Comparison of ENCODE assay signal across 22 cellular contexts in the genomic region with DNA sequence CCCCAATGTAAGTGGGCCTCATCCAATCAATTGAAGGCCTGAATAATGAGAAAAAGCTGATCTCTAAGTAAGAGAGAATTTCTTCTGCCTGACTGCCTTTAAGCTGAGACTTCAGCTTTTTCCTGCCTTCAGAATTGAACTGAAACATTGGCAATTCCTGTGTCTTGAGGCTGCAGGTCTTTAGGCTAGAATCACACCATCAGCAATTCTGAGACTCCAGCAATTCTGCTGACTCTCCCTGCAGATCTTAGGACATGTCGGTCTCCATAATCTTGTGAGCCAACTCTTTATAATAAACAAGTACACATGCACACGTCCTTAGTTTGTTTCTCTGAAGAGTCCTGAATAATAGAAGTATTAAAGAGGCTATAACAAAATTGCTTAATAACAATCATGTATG.
"Had no signal": no experiment of that assay in that cellular context is flagged by ENCODE, and none has a peak within 500 bp of the region (broad histone marks: within the 10 kb centered on the region; RNA-seq: fewer than 3 reads in every experiment).

No MANE protein-coding gene starts in this region.

- H3K27ac Mint-ChIP-seq: mesothelial cell of epicardium had no signal

- H3K79me2 ChIP-seq: hepatocyte had no signal

- H2AFZ ChIP-seq: hepatocyte had no signal

- H3K27ac ChIP-seq: coronary artery, dorsolateral prefrontal cortex, esophagus muscularis mucosa, foreskin keratinocyte, gastroesophageal sphincter, heart left ventricle, hepatocyte, left lung, lower lobe of right lung had no signal

- H3K4me1 Mint-ChIP-seq: mesothelial cell of epicardium had no signal

- ATAC-seq: foreskin keratinocyte, gastroesophageal sphincter, heart left ventricle, left cardiac atrium, left lung, left ventricle myocardium superior, lower lobe of right lung, mucosa of descending colon had no signal

- FAIRE-seq: colon, frontal cortex, islet of Langerhans, keratinocyte had no signal

- H3K4me2 ChIP-seq: hepatocyte had no signal

- DNase-seq: dermis blood vessel endothelial cell; dorsolateral prefrontal cortex; effector CD4-positive, alpha-beta T cell; effector memory CD4-positive, alpha-beta T cell; foreskin keratinocyte; heart left ventricle; hypothalamus; left cardiac atrium; left lung; left ventricle myocardium superior; lower lobe of right lung; mesenchymal stem cell; mucosa of descending colon had no signal

- H3K4me3 Mint-ChIP-seq: mesothelial cell of epicardium had no signal

- H3K36me3 ChIP-seq: left lung, lower lobe of right lung had no signal

- H3K27me3 ChIP-seq: dorsolateral prefrontal cortex, esophagus muscularis mucosa, foreskin keratinocyte, gastroesophageal sphincter, heart left ventricle, hepatocyte, left lung had no signal

- H3K4me1 ChIP-seq: esophagus muscularis mucosa, foreskin keratinocyte, gastroesophageal sphincter, heart left ventricle, left lung, lower lobe of right lung had no signal

- H3K4me3 ChIP-seq: coronary artery, dorsolateral prefrontal cortex, esophagus muscularis mucosa, gastroesophageal sphincter, heart left ventricle, hepatocyte, left lung, lower lobe of right lung, mucosa of descending colon had no signal
